In the genomic region with DNA sequence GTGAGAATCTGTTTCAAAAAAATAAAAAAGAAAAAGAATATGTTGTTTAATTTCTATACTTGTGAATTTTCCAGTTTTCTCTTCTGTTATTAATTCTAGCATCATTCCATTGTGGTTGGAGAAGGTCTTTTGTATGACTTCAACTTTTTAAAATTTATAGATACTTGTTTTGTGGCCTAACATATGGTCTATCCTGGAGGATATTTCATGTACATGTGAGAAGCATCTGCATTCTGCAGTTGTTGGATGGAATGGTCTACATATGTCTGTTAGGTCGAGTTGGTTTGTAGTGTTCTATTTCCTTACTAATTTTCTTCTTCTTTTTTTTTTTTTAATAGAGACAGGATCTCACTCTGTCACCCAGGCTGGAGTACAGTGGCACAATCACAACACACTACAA, we compare ENCODE assay signal across 6 cellular contexts. TPM values are rescaled to one million over a fixed set of nuclear protein-coding genes. Genes with fewer than 3 reads are reported as not detected.
"Had no signal": no experiment of that assay in that cellular context is flagged by ENCODE, and none has a peak within 500 bp of the region (broad histone marks: within the 10 kb centered on the region; RNA-seq: fewer than 3 reads in every experiment).

No MANE protein-coding gene starts in this region.

- H2AFZ ChIP-seq: GM23338 had no signal

- H3K4me2 ChIP-seq: GM23338 had no signal

- ATAC-seq: GM23338, K562 had no signal

- H3K4me3 ChIP-seq: GM23338, K562 had no signal

- DNase-seq: H9, HCEC 1CT, IMR-90, KG1 had no signal

RNA-seq across cellular contexts. Expression of a gene that starts 40.8 kb away (rescaled TPM):
- total RNA-seq: IMR-90 had no signal
